ENCODE assay signal across 33 cellular contexts in genomic region chr10:96352587-96352986, GRCh38. TPM values are rescaled to one million over a fixed set of nuclear protein-coding genes. Genes with fewer than 3 reads are reported as not detected.
"Had no signal": no experiment of that assay in that cellular context is flagged by ENCODE, and none has a peak within 500 bp of the region (broad histone marks: within the 10 kb centered on the region; RNA-seq: fewer than 3 reads in every experiment).

No MANE protein-coding gene starts in this region.

- ATAC-seq: activated T-cell treated with anti-CD3 and anti-CD28 coated beads, Interleukin-2, amount 50 U/mL, for 72 hours; esophagus mucosa; sciatic nerve; stimulated activated memory B cell treated with anti-CD40 and anti-IgM and Interleukin-4, amounts not matched to agents 10 μg/mL and 1 μg/mL and 100 μg/mL, for 72 hours; stimulated activated naive CD8-positive, alpha-beta T cell treated with anti-CD3 and anti-CD28 coated beads, Interleukin-15, amount 100 ng/mL, for 72 hours had no signal

- H3K27ac Mint-ChIP-seq: activated naive CD8-positive, alpha-beta T cell; activated T-cell treated with anti-CD3 and anti-CD28 coated beads, Interleukin-2, amount 50 U/mL, for 72 hours; brain; endodermal cell; nephron progenitor cell; stimulated activated memory B cell treated with anti-CD40 and anti-IgM and Interleukin-4, amounts not matched to agents 10 μg/mL and 1 μg/mL and 100 μg/mL, for 72 hours; stimulated activated naive CD8-positive, alpha-beta T cell treated with anti-CD3 and anti-CD28 coated beads, Interleukin-15, amount 100 ng/mL, for 72 hours had no signal

- H3K4me3 ChIP-seq: ascending aorta, cardiac muscle cell, left ventricle myocardium inferior, lung, ovary, prostate gland, skin epidermis, tibial nerve had no signal

- H3K27me3 ChIP-seq: ascending aorta, cardiac muscle cell, ovary, tibial nerve had no signal

- H3K27ac ChIP-seq: ascending aorta, cardiac muscle cell, left ventricle myocardium inferior, neutrophil, ovary, prostate gland, skin epidermis, tibial nerve had no signal

- H3K4me1 Mint-ChIP-seq: brain; nephron progenitor cell; stimulated activated memory B cell treated with anti-CD40 and anti-IgM and Interleukin-4, amounts not matched to agents 10 μg/mL and 1 μg/mL and 100 μg/mL, for 72 hours; stimulated activated naive CD8-positive, alpha-beta T cell treated with anti-CD3 and anti-CD28 coated beads, Interleukin-15, amount 100 ng/mL, for 72 hours had no signal

- H3K4me1 ChIP-seq: ascending aorta, left ventricle myocardium inferior, prostate gland, tibial nerve had no signal

- H3K4me3 Mint-ChIP-seq: activated naive CD8-positive, alpha-beta T cell; activated T-cell treated with anti-CD3 and anti-CD28 coated beads, Interleukin-2, amount 50 U/mL, for 72 hours; brain; endodermal cell; nephron progenitor cell; stimulated activated memory B cell treated with anti-CD40 and anti-IgM and Interleukin-4, amounts not matched to agents 10 μg/mL and 1 μg/mL and 100 μg/mL, for 72 hours; stimulated activated naive CD8-positive, alpha-beta T cell treated with anti-CD3 and anti-CD28 coated beads, Interleukin-15, amount 100 ng/mL, for 72 hours had no signal

- DNase-seq: activated CD4-positive, alpha-beta T cell treated with anti-CD3 and anti-CD28 coated beads for 4 hours; activated CD4-positive, alpha-beta T cell treated with anti-CD3 and anti-CD28 coated beads, Interleukin-2, amount 50 U/mL, for 4 hours; activated naive CD4-positive, alpha-beta T cell treated with Interleukin-2 at 50 U/mL for 16 hours; activated T-cell treated with anti-CD3 and anti-CD28 coated beads for 4 hours; activated T-cell treated with anti-CD3 and anti-CD28 coated beads, Interleukin-2, amount 50 U/mL, for 72 hours; endodermal cell; foreskin fibroblast; hypothalamus; kidney glomerular epithelial cell; left ventricle myocardium inferior; mesendoderm; nephron progenitor cell; ovary; retina; stimulated activated CD4-positive, alpha-beta T cell treated with anti-CD3 and anti-CD28 coated beads, Interleukin-4, amount 100 ng/mL, for 4 hours; stimulated activated CD8-positive, alpha-beta memory T cell treated with anti-CD3 and anti-CD28 coated beads, Interleukin-4, amount 100 ng/mL, for 48 hours; stimulated activated naive CD8-positive, alpha-beta T cell treated with anti-CD3 and anti-CD28 coated beads, Interleukin-15, amount 100 ng/mL, for 72 hours; T-helper 2 cell had no signal

- H3K36me3 ChIP-seq: ascending aorta, cardiac muscle cell, left ventricle myocardium inferior, neutrophil, ovary, prostate gland, tibial nerve had no signal

- H3K36me3 Mint-ChIP-seq: activated naive CD8-positive, alpha-beta T cell; brain; stimulated activated memory B cell treated with anti-CD40 and anti-IgM and Interleukin-4, amounts not matched to agents 10 μg/mL and 1 μg/mL and 100 μg/mL, for 72 hours had no signal

- H3K9me3 Mint-ChIP-seq: activated T-cell treated with anti-CD3 and anti-CD28 coated beads, Interleukin-2, amount 50 U/mL, for 72 hours; stimulated activated memory B cell treated with anti-CD40 and anti-IgM and Interleukin-4, amounts not matched to agents 10 μg/mL and 1 μg/mL and 100 μg/mL, for 72 hours; stimulated activated naive CD8-positive, alpha-beta T cell treated with anti-CD3 and anti-CD28 coated beads, Interleukin-15, amount 100 ng/mL, for 72 hours had no signal

- H3K9me3 ChIP-seq: ascending aorta, left ventricle myocardium inferior, neutrophil, ovary, prostate gland, tibial nerve had no signal

RNA-seq across cellular contexts. Expression of gene OPALIN, which starts 6.2 kb away (rescaled TPM):
- total RNA-seq: activated T-cell treated with anti-CD3 and anti-CD28 coated beads, Interleukin-2, amount 50 U/mL, for 72 hours; ascending aorta; cardiac muscle cell; cerebellum; endodermal cell; esophagus mucosa; left ventricle myocardium inferior; lung; mononuclear cell; ovary; sciatic nerve; tibial nerve; urinary bladder had no signal

RNA-seq across cellular contexts. Expression of gene DNTT, which starts 48.4 kb away (rescaled TPM):
- total RNA-seq: activated T-cell treated with anti-CD3 and anti-CD28 coated beads, Interleukin-2, amount 50 U/mL, for 72 hours; ascending aorta; cardiac muscle cell; cerebellum; endodermal cell; esophagus mucosa; left ventricle myocardium inferior; lung; ovary; prostate gland; sciatic nerve; tibial nerve; urinary bladder had no signal
